In genomic region chr15:78216276-78217229, GRCh38 we compare ENCODE assay signal across 2 cellular contexts.
A peak's percentile ranks its signal among the peaks of the same experiment; 100 is the strongest.
TF ChIP-seq lines count a peak whose summit lies in the region.

No MANE protein-coding gene starts in this region.

TF ChIP-seq in liver, 16 proteins besides CTCF, POLR2A, EP300 and RAD21:
- TF ChIP-seq HNF4G (IDR thresholded peaks at IDR 0.05) (peak; percentile 14), ATF3 (IDR thresholded peaks at IDR 0.05) (no peak), FOXA2 (IDR thresholded peaks at IDR 0.05) (peak; percentile 48), YY1 (IDR thresholded peaks at IDR 0.05) (peak; percentile 41), GABPA (IDR thresholded peaks at IDR 0.05 in 1 of 2, conservative IDR thresholded peaks at IDR 0.05 in 1 of 2) (no peak), TAF1 (conservative IDR thresholded peaks at IDR 0.05) (no peak), SP1 (IDR thresholded peaks at IDR 0.05) (peak; percentile 57), RXRA (IDR thresholded peaks at IDR 0.05) (peak; percentile 64 to 95), FOXA1 (IDR thresholded peaks at IDR 0.05) (peak; percentile 41), JUND (IDR thresholded peaks at IDR 0.05) (peak; percentile 21 to 83), MAX (IDR thresholded peaks at IDR 0.05) (no peak), REST (IDR thresholded peaks at IDR 0.05) (peak; percentile 41), HNF4A (conservative IDR thresholded peaks at IDR 0.05) (peak; percentile 83 to 94), NR2F2 (IDR thresholded peaks at IDR 0.05) (no peak), ZBTB33 (IDR thresholded peaks at IDR 0.05) (no peak), EGR1 (IDR thresholded peaks at IDR 0.05; ENCODE audit: low read depth in 2 of 2) (peak in 1 of 2 donors; percentile 21)

TF ChIP-seq in HepG2, 621 proteins besides CTCF, POLR2A, EP300 and RAD21:
- TF ChIP-seq PREB (CRISPR knock-in tag; IDR thresholded peaks at IDR 0.05) (no peak), DNMT3B (CRISPR knock-in tag; conservative IDR thresholded peaks at IDR 0.05) (no peak), ZNF619 (CRISPR knock-in tag; IDR thresholded peaks at IDR 0.05) (no peak), ZNF747 (CRISPR knock-in tag; IDR thresholded peaks at IDR 0.05; ENCODE audit: borderline replicate concordance) (no peak), KAT8 (CRISPR knock-in tag; IDR thresholded peaks at IDR 0.05) (no peak), NFKB2 (CRISPR knock-in tag; IDR thresholded peaks at IDR 0.05; ENCODE audit: borderline replicate concordance) (no peak)
